ENCODE assay signal across 39 cellular contexts in the genomic region with DNA sequence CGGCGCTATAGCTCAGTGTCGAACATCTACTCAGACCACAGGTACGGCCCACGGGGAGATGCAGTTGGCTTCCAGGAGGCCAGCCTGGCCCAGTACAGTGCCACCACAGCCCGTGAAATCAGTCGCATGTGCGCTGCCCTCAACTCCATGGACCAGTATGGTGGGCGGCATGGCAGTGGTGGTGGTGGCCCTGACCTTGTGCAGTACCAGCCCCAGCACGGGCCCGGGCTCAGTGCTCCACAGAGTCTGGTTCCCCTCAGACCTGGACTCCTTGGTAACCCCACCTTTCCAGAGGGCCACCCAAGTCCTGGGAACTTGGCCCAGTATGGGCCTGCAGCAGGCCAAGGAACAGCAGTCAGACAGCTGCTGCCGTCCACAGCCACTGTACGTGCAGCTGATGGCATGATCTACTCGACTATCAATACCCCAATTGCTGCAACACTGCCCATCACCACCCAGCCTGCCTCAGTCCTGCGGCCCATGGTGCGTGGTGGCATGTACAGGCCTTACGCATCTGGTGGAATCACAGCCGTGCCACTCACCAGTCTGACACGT.
"Had no signal": no experiment of that assay in that cellular context is flagged by ENCODE, and none has a peak within 500 bp of the region (broad histone marks: within the 10 kb centered on the region; RNA-seq: fewer than 3 reads in every experiment).

No MANE protein-coding gene starts in this region.

- H3K9me3 ChIP-seq: adrenal gland, ascending aorta, breast epithelium, colonic mucosa, esophagus muscularis mucosa, gastrocnemius medialis, heart left ventricle had no signal

- H3K36me3 ChIP-seq: adrenal gland, ascending aorta, breast epithelium, cardiac muscle cell, colonic mucosa, esophagus muscularis mucosa, gastrocnemius medialis had no signal

- H3K27me3 Mint-ChIP-seq: activated B cell treated with CpG ODN at 0.5 μM for 24 hours; activated CD8-positive, alpha-beta memory T cell treated with anti-CD3 and anti-CD28 coated beads, Interleukin-2, amount 10 ng/mL, durations not matched to agents 7 days and 5 days; activated CD8-positive, alpha-beta T cell treated with anti-CD3 and anti-CD28 coated beads for 36 hours; activated naive CD8-positive, alpha-beta T cell treated with anti-CD3 and anti-CD28 coated beads for 36 hours; brain had no signal

- H3K27me3 ChIP-seq: adrenal gland, ascending aorta, breast epithelium, cardiac muscle cell, colonic mucosa, gastrocnemius medialis, heart left ventricle had no signal

- H3K4me1 ChIP-seq: adrenal gland, ascending aorta, breast epithelium, colonic mucosa, foreskin keratinocyte, gastrocnemius medialis, heart left ventricle had no signal

- DNase-seq: activated B cell treated with CpG ODN at 0.5 μM for 24 hours; activated CD4-positive, alpha-beta T cell treated with anti-CD3 and anti-CD28 coated beads for 48 hours; activated CD4-positive, alpha-beta T cell treated with anti-CD3 and anti-CD28 coated beads, Interleukin-2, amount 50 U/mL, for 1 hour; activated CD4-positive, alpha-beta T cell treated with anti-CD3 and anti-CD28 coated beads, Interleukin-2, amount 50 U/mL, for 48 hours; activated CD8-positive, alpha-beta memory T cell treated with anti-CD3 and anti-CD28 coated beads, Interleukin-2, amount 10 ng/mL, durations not matched to agents 7 days and 5 days; activated CD8-positive, alpha-beta memory T cell treated with anti-CD3 and anti-CD28 coated beads, Interleukin-2, amount 50 U/mL, for 4 hours; activated CD8-positive, alpha-beta T cell treated with anti-CD3 and anti-CD28 coated beads for 36 hours; activated effector memory CD4-positive, alpha-beta T cell treated with anti-CD3 and anti-CD28 coated beads, Interleukin-2, amount 50 U/mL, for 16 hours; activated naive CD4-positive, alpha-beta T cell treated with anti-CD3 and anti-CD28 coated beads for 36 hours; activated naive CD8-positive, alpha-beta T cell treated with anti-CD3 and anti-CD28 coated beads for 36 hours; activated naive CD8-positive, alpha-beta T cell treated with anti-CD3 and anti-CD28 coated beads, Interleukin-2, amount 50 U/mL, for 24 hours; activated T-cell treated with anti-CD3 and anti-CD28 coated beads, Interleukin-2, amount 50 U/mL, for 1 hour; activated T-cell treated with anti-CD3 and anti-CD28 coated beads, Interleukin-2, amount 50 U/mL, for 48 hours; adrenal gland; amygdala; central memory CD4-positive, alpha-beta T cell; cerebellar nuclear complex; colonic mucosa; effector CD4-positive, alpha-beta T cell; effector memory CD8-positive, alpha-beta T cell; erythroblast; foreskin keratinocyte; gastrocnemius medialis; glutamatergic neuron; heart left ventricle; T-helper 1 cell; T-helper 17 cell; T1000; WERI-Rb-1 had no signal

- H3K27ac ChIP-seq: adrenal gland, ascending aorta, breast epithelium, cardiac muscle cell, colonic mucosa, esophagus muscularis mucosa, foreskin keratinocyte, gastrocnemius medialis, heart left ventricle, WERI-Rb-1 had no signal

- ATAC-seq: activated CD4-positive, CD25-positive, alpha-beta regulatory T cell treated with anti-CD3 and anti-CD28 coated beads, Interleukin-2, amount 50 U/mL, for 24 hours; activated CD8-positive, alpha-beta memory T cell treated with anti-CD3 and anti-CD28 coated beads, Interleukin-2, amount 10 ng/mL, durations not matched to agents 7 days and 5 days; activated CD8-positive, alpha-beta T cell treated with anti-CD3 and anti-CD28 coated beads for 36 hours; activated naive CD8-positive, alpha-beta T cell treated with anti-CD3 and anti-CD28 coated beads, Interleukin-2, amount 50 U/mL, for 24 hours; effector memory CD8-positive, alpha-beta T cell; foreskin keratinocyte; gastrocnemius medialis; T-helper 17 cell had no signal

- H3K27ac Mint-ChIP-seq: activated B cell treated with CpG ODN at 0.5 μM for 24 hours; activated CD8-positive, alpha-beta memory T cell treated with anti-CD3 and anti-CD28 coated beads, Interleukin-2, amount 10 ng/mL, durations not matched to agents 7 days and 5 days; activated CD8-positive, alpha-beta T cell treated with anti-CD3 and anti-CD28 coated beads for 36 hours; activated naive CD4-positive, alpha-beta T cell treated with anti-CD3 and anti-CD28 coated beads for 36 hours; activated naive CD4-positive, alpha-beta T cell treated with anti-CD3 and anti-CD28 coated beads, Interleukin-2, amount 50 U/mL, for 24 hours; activated naive CD8-positive, alpha-beta T cell treated with anti-CD3 and anti-CD28 coated beads for 36 hours; activated naive CD8-positive, alpha-beta T cell treated with anti-CD3 and anti-CD28 coated beads, Interleukin-2, amount 50 U/mL, for 24 hours; activated T-helper 1 cell treated with anti-CD3 and anti-CD28 coated beads, Interleukin-12 subunit alpha, Interleukin-12 subunit beta, Interleukin-2, Interleukin-4 antibody, amounts not matched to agents 30 ng/mL and 10 ng/mL and 1 ng/mL, durations not matched to agents 14 hours and 24 hours and 36 hours; activated T-helper 2 cell treated with anti-CD3 and anti-CD28 coated beads, Interferon-gamma antibody, Interleukin-2, Interleukin-4, amounts not matched to agents 10 μg/mL and 5 μg/mL and 100 μg/mL, durations not matched to agents 14 hours and 24 hours and 36 hours; effector memory CD8-positive, alpha-beta T cell; T-helper 17 cell; T-helper 2 cell treated with Interferon-gamma antibody and Interleukin-4, amounts not matched to agents 5 μg/mL and 100 μg/mL, for 36 hours had no signal

- H3K4me3 ChIP-seq: adrenal gland, ascending aorta, breast epithelium, cardiac muscle cell, colonic mucosa, esophagus muscularis mucosa, gastrocnemius medialis, heart left ventricle had no signal

- H3K36me3 Mint-ChIP-seq: activated CD8-positive, alpha-beta memory T cell treated with anti-CD3 and anti-CD28 coated beads, Interleukin-2, amount 10 ng/mL, durations not matched to agents 7 days and 5 days; activated naive CD4-positive, alpha-beta T cell treated with anti-CD3 and anti-CD28 coated beads, Interleukin-2, amount 50 U/mL, for 24 hours; activated naive CD8-positive, alpha-beta T cell treated with anti-CD3 and anti-CD28 coated beads for 36 hours had no signal

- H3K9me3 Mint-ChIP-seq: activated B cell treated with CpG ODN at 0.5 μM for 24 hours; activated CD8-positive, alpha-beta T cell treated with anti-CD3 and anti-CD28 coated beads for 36 hours; activated naive CD4-positive, alpha-beta T cell treated with anti-CD3 and anti-CD28 coated beads for 36 hours; activated naive CD4-positive, alpha-beta T cell treated with anti-CD3 and anti-CD28 coated beads, Interleukin-2, amount 50 U/mL, for 24 hours; activated naive CD8-positive, alpha-beta T cell treated with anti-CD3 and anti-CD28 coated beads for 36 hours; activated naive CD8-positive, alpha-beta T cell treated with anti-CD3 and anti-CD28 coated beads, Interleukin-2, amount 50 U/mL, for 24 hours; activated T-helper 1 cell treated with anti-CD3 and anti-CD28 coated beads, Interleukin-12 subunit alpha, Interleukin-12 subunit beta, Interleukin-2, Interleukin-4 antibody, amounts not matched to agents 30 ng/mL and 10 ng/mL and 1 ng/mL, durations not matched to agents 14 hours and 24 hours and 36 hours; activated T-helper 2 cell treated with anti-CD3 and anti-CD28 coated beads, Interferon-gamma antibody, Interleukin-2, Interleukin-4, amounts not matched to agents 10 μg/mL and 5 μg/mL and 100 μg/mL, durations not matched to agents 14 hours and 24 hours and 36 hours; effector memory CD8-positive, alpha-beta T cell; T-helper 2 cell treated with Interferon-gamma antibody and Interleukin-4, amounts not matched to agents 5 μg/mL and 100 μg/mL, for 36 hours had no signal

- H3K4me1 Mint-ChIP-seq: activated CD8-positive, alpha-beta memory T cell treated with anti-CD3 and anti-CD28 coated beads, Interleukin-2, amount 10 ng/mL, durations not matched to agents 7 days and 5 days; activated naive CD4-positive, alpha-beta T cell treated with anti-CD3 and anti-CD28 coated beads, Interleukin-2, amount 50 U/mL, for 24 hours; activated naive CD8-positive, alpha-beta T cell treated with anti-CD3 and anti-CD28 coated beads for 36 hours; activated naive CD8-positive, alpha-beta T cell treated with anti-CD3 and anti-CD28 coated beads, Interleukin-2, amount 50 U/mL, for 24 hours had no signal

- H3K4me3 Mint-ChIP-seq: activated B cell treated with CpG ODN at 0.5 μM for 24 hours; activated CD8-positive, alpha-beta memory T cell treated with anti-CD3 and anti-CD28 coated beads, Interleukin-2, amount 10 ng/mL, durations not matched to agents 7 days and 5 days; activated CD8-positive, alpha-beta T cell treated with anti-CD3 and anti-CD28 coated beads for 36 hours; activated naive CD4-positive, alpha-beta T cell treated with anti-CD3 and anti-CD28 coated beads for 36 hours; activated naive CD4-positive, alpha-beta T cell treated with anti-CD3 and anti-CD28 coated beads, Interleukin-2, amount 50 U/mL, for 24 hours; activated naive CD8-positive, alpha-beta T cell treated with anti-CD3 and anti-CD28 coated beads for 36 hours; activated naive CD8-positive, alpha-beta T cell treated with anti-CD3 and anti-CD28 coated beads, Interleukin-2, amount 50 U/mL, for 24 hours; activated T-helper 1 cell treated with anti-CD3 and anti-CD28 coated beads, Interleukin-12 subunit alpha, Interleukin-12 subunit beta, Interleukin-2, Interleukin-4 antibody, amounts not matched to agents 30 ng/mL and 10 ng/mL and 1 ng/mL, durations not matched to agents 14 hours and 24 hours and 36 hours; brain; effector memory CD8-positive, alpha-beta T cell; T-helper 17 cell; T-helper 2 cell treated with Interferon-gamma antibody and Interleukin-4, amounts not matched to agents 5 μg/mL and 100 μg/mL, for 36 hours had no signal
